ENCODE assay signal across 22 cellular contexts in genomic region chr19:31174948-31175347, GRCh38.
"Had no signal": no experiment of that assay in that cellular context is flagged by ENCODE, and none has a peak within 500 bp of the region (broad histone marks: within the 10 kb centered on the region; RNA-seq: fewer than 3 reads in every experiment).

No MANE protein-coding gene starts in this region.

- H3K4me2 ChIP-seq: hepatocyte had no signal

- H3K4me3 ChIP-seq: gastrocnemius medialis, hepatocyte, sigmoid colon, skin epidermis, spleen, thoracic aorta, tibial nerve, upper lobe of left lung had no signal

- H3K9me3 ChIP-seq: gastrocnemius medialis, neutrophil, sigmoid colon, spleen, thoracic aorta, upper lobe of left lung had no signal

- H3K4me3 Mint-ChIP-seq: effector memory CD8-positive, alpha-beta T cell; natural killer cell; stimulated activated memory B cell treated with anti-CD40 and anti-IgM and Interleukin-4, amounts not matched to agents 10 μg/mL and 1 μg/mL and 100 μg/mL, for 72 hours had no signal

- H2AFZ ChIP-seq: hepatocyte, parathyroid adenoma had no signal

- H3K27me3 ChIP-seq: gastrocnemius medialis, hepatocyte, sigmoid colon, spleen, tibial nerve, upper lobe of left lung had no signal

- H3K79me2 ChIP-seq: hepatocyte, parathyroid adenoma had no signal

- H3K27ac Mint-ChIP-seq: effector memory CD8-positive, alpha-beta T cell; natural killer cell; progenitor cell of endocrine pancreas; stimulated activated memory B cell treated with anti-CD40 and anti-IgM and Interleukin-4, amounts not matched to agents 10 μg/mL and 1 μg/mL and 100 μg/mL, for 72 hours had no signal

- H3K36me3 ChIP-seq: gastrocnemius medialis, neutrophil, sigmoid colon, spleen, thoracic aorta, tibial nerve, upper lobe of left lung had no signal

- H3K27me3 Mint-ChIP-seq: stimulated activated memory B cell treated with anti-CD40 and anti-IgM and Interleukin-4, amounts not matched to agents 10 μg/mL and 1 μg/mL and 100 μg/mL, for 72 hours had no signal

- DNase-seq: cerebellar nuclear complex; cortex of kidney; effector memory CD8-positive, alpha-beta T cell; foreskin fibroblast; gastrocnemius medialis; head of caudate nucleus; mesendoderm; natural killer cell; sigmoid colon; spleen; stimulated activated CD4-positive, alpha-beta T cell treated with anti-CD3 and anti-CD28 coated beads, Interleukin-4, amount 100 ng/mL, for 4 hours; stimulated activated naive CD8-positive, alpha-beta T cell treated with anti-CD3 and anti-CD28 coated beads, Interleukin-15, Interleukin-2, amounts not matched to agents 100 U/mL and 50 U/mL, for 24 hours had no signal

- ATAC-seq: effector memory CD8-positive, alpha-beta T cell; gastrocnemius medialis; left lobe of liver; natural killer cell; stimulated activated memory B cell treated with anti-CD40 and anti-IgM and Interleukin-4, amounts not matched to agents 10 μg/mL and 1 μg/mL and 100 μg/mL, for 72 hours; stimulated activated naive CD8-positive, alpha-beta T cell treated with anti-CD3 and anti-CD28 coated beads, Interleukin-15, Interleukin-2, amounts not matched to agents 100 U/mL and 50 U/mL, for 24 hours had no signal

- H3K36me3 Mint-ChIP-seq: natural killer cell; stimulated activated memory B cell treated with anti-CD40 and anti-IgM and Interleukin-4, amounts not matched to agents 10 μg/mL and 1 μg/mL and 100 μg/mL, for 72 hours had no signal

- H3K9ac ChIP-seq: parathyroid adenoma had no signal

- H3K4me1 ChIP-seq: gastrocnemius medialis, parathyroid adenoma, sigmoid colon, spleen, tibial nerve, upper lobe of left lung had no signal

- H3K4me1 Mint-ChIP-seq: stimulated activated memory B cell treated with anti-CD40 and anti-IgM and Interleukin-4, amounts not matched to agents 10 μg/mL and 1 μg/mL and 100 μg/mL, for 72 hours had no signal

- H3K27ac ChIP-seq: gastrocnemius medialis, hepatocyte, neutrophil, parathyroid adenoma, sigmoid colon, thoracic aorta, tibial nerve, upper lobe of left lung had no signal
